In genomic region chr2:239013670-239013960, GRCh38 we compare ENCODE assay signal across 24 cellular contexts.
"Had no signal": no experiment of that assay in that cellular context is flagged by ENCODE, and none has a peak within 500 bp of the region (broad histone marks: within the 10 kb centered on the region; RNA-seq: fewer than 3 reads in every experiment).

No MANE protein-coding gene starts in this region.

- ATAC-seq: effector memory CD8-positive, alpha-beta T cell; foreskin keratinocyte; heart left ventricle; left cardiac atrium; left ventricle myocardium superior; natural killer cell treated with Interleukin-12 subunit alpha and Interleukin-12 subunit beta and Interleukin-15 and Interleukin-18, amount 100 ng/mL, for 72 hours; sciatic nerve had no signal

- H3K4me3 ChIP-seq: dorsolateral prefrontal cortex, heart left ventricle, lung, prostate gland, suprapubic skin, tibial artery, upper lobe of left lung, uterus had no signal

- H3K36me3 Mint-ChIP-seq: natural killer cell treated with Interleukin-12 subunit alpha and Interleukin-12 subunit beta and Interleukin-15 and Interleukin-18, amount 100 ng/mL, for 72 hours had no signal

- H3K4me3 Mint-ChIP-seq: central memory CD8-positive, alpha-beta T cell; effector memory CD8-positive, alpha-beta T cell; natural killer cell treated with Interleukin-12 subunit alpha and Interleukin-12 subunit beta and Interleukin-15 and Interleukin-18, amount 100 ng/mL, for 72 hours had no signal

- H3K27ac Mint-ChIP-seq: effector memory CD8-positive, alpha-beta T cell; natural killer cell treated with Interleukin-12 subunit alpha and Interleukin-12 subunit beta and Interleukin-15 and Interleukin-18, amount 100 ng/mL, for 72 hours had no signal

- DNase-seq: cortex of kidney; effector memory CD8-positive, alpha-beta T cell; erythroblast; foreskin keratinocyte; heart left ventricle; hippocampal formation; left cardiac atrium; mesenchymal stem cell; midbrain; occipital lobe; stimulated activated CD4-positive, alpha-beta T cell treated with anti-CD3 and anti-CD28 coated beads, Interleukin-2, amount 100 ng/mL, for 24 hours; stimulated activated CD4-positive, alpha-beta T cell treated with anti-CD3 and anti-CD28 coated beads, Interleukin-4, amount 100 ng/mL, for 4 hours; stimulated activated naive CD4-positive, alpha-beta T cell; upper lobe of left lung had no signal

- H3K4me1 Mint-ChIP-seq: central memory CD8-positive, alpha-beta T cell had no signal

- H3K9me3 Mint-ChIP-seq: central memory CD8-positive, alpha-beta T cell; effector memory CD8-positive, alpha-beta T cell; natural killer cell treated with Interleukin-12 subunit alpha and Interleukin-12 subunit beta and Interleukin-15 and Interleukin-18, amount 100 ng/mL, for 72 hours had no signal
